1 cellular context compared by ENCODE assay signal in genomic region chr6:92364948-92365386, GRCh38.
TF ChIP-seq lines count a peak whose summit lies in the region.

No MANE protein-coding gene starts in this region.

TF ChIP-seq in HepG2, 621 proteins besides CTCF, POLR2A, EP300 and RAD21 (continued from another document and continues in another):
- TF ChIP-seq ZNF644 (CRISPR knock-in tag; IDR thresholded peaks at IDR 0.05; ENCODE audit: low read depth) (peak; percentile 87), PREB (CRISPR knock-in tag; IDR thresholded peaks at IDR 0.05) (no peak), MAFG (CRISPR knock-in tag; IDR thresholded peaks at IDR 0.05) (no peak), ZNF800 (CRISPR knock-in tag; IDR thresholded peaks at IDR 0.05) (no peak), KLF9 (CRISPR knock-in tag; IDR thresholded peaks at IDR 0.05; ENCODE audit: low read depth) (no peak), FLYWCH1 (CRISPR knock-in tag; IDR thresholded peaks at IDR 0.05) (no peak), UBTF (CRISPR knock-in tag; IDR thresholded peaks at IDR 0.05) (no peak), TAF1 (CRISPR knock-in tag; IDR thresholded peaks at IDR 0.05) (no peak), ZKSCAN1 (IDR thresholded peaks at IDR 0.05; ENCODE audit: low read length) (no peak), XRCC5 (optimal IDR thresholded peaks at IDR 0.05; ENCODE audit: low read length) (no peak), ARID5B (CRISPR knock-in tag; IDR thresholded peaks at IDR 0.05) (peak; percentile 97), CEBPB (IDR thresholded peaks at IDR 0.05; ENCODE audit: borderline replicate concordance, low read depth, low read length) (peak; percentile 55; the same call in 1 of the 2 replicates), NR2F6 (IDR thresholded peaks at IDR 0.05) (no peak; the same call in 1 of the 2 replicates), NR2F6 (CRISPR knock-in tag; IDR thresholded peaks at IDR 0.05) (peak; percentile 72; the same call in 1 of the 2 replicates), HNF4G (IDR thresholded peaks at IDR 0.05; ENCODE audit: borderline replicate concordance, low read depth, low read length) (peak; percentile 76; the same call in 1 of the 2 replicates), HNF4G (CRISPR knock-in tag; IDR thresholded peaks at IDR 0.05; ENCODE audit: borderline replicate concordance, low read depth) (no peak; the same call in 1 of the 2 replicates), ARID3A (IDR thresholded peaks at IDR 0.05; ENCODE audit: low read depth, low read length) (peak; percentile 87), ZNF549 (CRISPR knock-in tag; IDR thresholded peaks at IDR 0.05) (no peak), AHR (CRISPR knock-in tag; IDR thresholded peaks at IDR 0.05) (no peak), ISL2 (CRISPR knock-in tag; IDR thresholded peaks at IDR 0.05) (peak; percentile 85), ATM (IDR thresholded peaks at IDR 0.05; ENCODE audit: borderline replicate concordance) (no peak), ZBTB26 (CRISPR knock-in tag; IDR thresholded peaks at IDR 0.05; ENCODE audit: borderline replicate concordance) (no peak), PHF5A (CRISPR knock-in tag; IDR thresholded peaks at IDR 0.05; ENCODE audit: low read depth, unreplicated experiment) (no peak), REXO4 (CRISPR knock-in tag; IDR thresholded peaks at IDR 0.05; ENCODE audit: borderline replicate concordance) (no peak), CBX1 (IDR thresholded peaks at IDR 0.05; ENCODE audit: low read depth) (no peak), ZNF7 (CRISPR knock-in tag; IDR thresholded peaks at IDR 0.05) (peak; percentile 91; the same call in 1 of the 2 replicates), ZNF30 (CRISPR knock-in tag; IDR thresholded peaks at IDR 0.05) (no peak), NFKB2 (CRISPR knock-in tag; IDR thresholded peaks at IDR 0.05; ENCODE audit: borderline replicate concordance) (no peak), ZNF710 (CRISPR knock-in tag; IDR thresholded peaks at IDR 0.05; ENCODE audit: borderline replicate concordance) (no peak), PHF21A (CRISPR knock-in tag; IDR thresholded peaks at IDR 0.05) (0 out of 2 replicates have a peak, but pooled peaks have one; percentile 18), FOXA3 (CRISPR knock-in tag; IDR thresholded peaks at IDR 0.05) (peak; percentile 98), ZKSCAN5 (CRISPR knock-in tag; IDR thresholded peaks at IDR 0.05) (no peak), ZSCAN5A (CRISPR knock-in tag; IDR thresholded peaks at IDR 0.05; ENCODE audit: borderline replicate concordance) (peak; percentile 39; the same call in 1 of the 2 replicates), PPARG (CRISPR knock-in tag; conservative IDR thresholded peaks at IDR 0.05) (peak; percentile 73), DMTF1 (CRISPR knock-in tag; IDR thresholded peaks at IDR 0.05) (no peak), KDM6A (CRISPR knock-in tag; IDR thresholded peaks at IDR 0.05; ENCODE audit: low read depth) (peak; percentile 83; the same call in 1 of the 2 replicates), ZNF383 (CRISPR knock-in tag; IDR thresholded peaks at IDR 0.05; ENCODE audit: borderline replicate concordance) (no peak), PATZ1 (CRISPR knock-in tag; IDR thresholded peaks at IDR 0.05) (no peak; the same call in 1 of the 2 replicates)
